In genomic region chr1:11697188-11697892, GRCh38 we compare ENCODE assay signal across 30 cellular contexts. TPM values are rescaled to one million over a fixed set of nuclear protein-coding genes. Genes with fewer than 3 reads are reported as not detected.
"Had no signal": no experiment of that assay in that cellular context is flagged by ENCODE, and none has a peak within 500 bp of the region (broad histone marks: within the 10 kb centered on the region; RNA-seq: fewer than 3 reads in every experiment).

No MANE protein-coding gene starts in this region.

- H3K9me3 Mint-ChIP-seq: activated B cell treated with CpG ODN at 0.5 μM for 24 hours; activated CD8-positive, alpha-beta T cell treated with anti-CD3 and anti-CD28 coated beads for 36 hours; activated naive CD4-positive, alpha-beta T cell treated with anti-CD3 and anti-CD28 coated beads, Interleukin-2, amount 50 U/mL, for 24 hours; activated naive CD8-positive, alpha-beta T cell treated with anti-CD3 and anti-CD28 coated beads, Interleukin-2, amount 50 U/mL, for 24 hours; activated T-helper 2 cell treated with anti-CD3 and anti-CD28 coated beads, Interferon-gamma antibody, Interleukin-2, Interleukin-4, amounts not matched to agents 10 μg/mL and 5 μg/mL and 100 μg/mL, durations not matched to agents 14 hours and 24 hours and 36 hours; effector memory CD8-positive, alpha-beta T cell; natural killer cell; stimulated activated naive B cell treated with anti-CD40 and anti-IgM and Interleukin-4, amounts not matched to agents 10 μg/mL and 1 μg/mL and 100 μg/mL, for 72 hours had no signal

- H3K4me3 Mint-ChIP-seq: activated B cell treated with CpG ODN at 0.5 μM for 24 hours; activated CD8-positive, alpha-beta T cell treated with anti-CD3 and anti-CD28 coated beads for 36 hours; activated naive CD4-positive, alpha-beta T cell treated with anti-CD3 and anti-CD28 coated beads, Interleukin-2, amount 50 U/mL, for 24 hours; activated naive CD8-positive, alpha-beta T cell treated with anti-CD3 and anti-CD28 coated beads, Interleukin-2, amount 50 U/mL, for 24 hours; effector memory CD8-positive, alpha-beta T cell; natural killer cell; stimulated activated naive B cell treated with anti-CD40 and anti-IgM and Interleukin-4, amounts not matched to agents 10 μg/mL and 1 μg/mL and 100 μg/mL, for 72 hours; T-helper 17 cell had no signal

- DNase-seq: activated B cell treated with CpG ODN at 0.5 μM for 24 hours; activated CD4-positive, alpha-beta T cell treated with anti-CD3 and anti-CD28 coated beads, Interleukin-2, amount 50 U/mL, for 1 hour; activated naive CD8-positive, alpha-beta T cell treated with anti-CD3 and anti-CD28 coated beads, Interleukin-2, amount 50 U/mL, for 24 hours; activated T-cell treated with anti-CD3 and anti-CD28 coated beads, Interleukin-2, amount 50 U/mL, for 48 hours; amygdala; cortex of kidney; effector memory CD8-positive, alpha-beta T cell; foreskin keratinocyte; heart right ventricle; kidney glomerular epithelial cell; left lung; lower lobe of right lung; mesendoderm; natural killer cell; posterior cingulate gyrus; right cardiac atrium; stimulated activated CD4-positive, alpha-beta T cell treated with anti-CD3 and anti-CD28 coated beads, Interleukin-15, amount 100 ng/mL, for 24 hours; stimulated activated CD4-positive, alpha-beta T cell treated with anti-CD3 and anti-CD28 coated beads, Interleukin-2, amount 100 ng/mL, for 24 hours; stimulated activated naive B cell treated with anti-CD40 and anti-IgM and Interleukin-4, amounts not matched to agents 10 μg/mL and 1 μg/mL and 100 μg/mL, for 72 hours; T-helper 17 cell; T1000; tibial artery; upper lobe of right lung had no signal

- H3K36me3 ChIP-seq: cardiac muscle cell, esophagus muscularis mucosa, heart right ventricle, left lung, lower lobe of right lung, suprapubic skin, tibial artery, upper lobe of right lung had no signal

- H3K36me3 Mint-ChIP-seq: activated naive CD4-positive, alpha-beta T cell treated with anti-CD3 and anti-CD28 coated beads, Interleukin-2, amount 50 U/mL, for 24 hours; natural killer cell; stimulated activated naive B cell treated with anti-CD40 and anti-IgM and Interleukin-4, amounts not matched to agents 10 μg/mL and 1 μg/mL and 100 μg/mL, for 72 hours had no signal

- H3K4me1 ChIP-seq: foreskin keratinocyte, lower lobe of right lung had no signal

- H3K4me3 ChIP-seq: cardiac muscle cell, esophagus muscularis mucosa, heart right ventricle, left lung, lower lobe of right lung, suprapubic skin, tibial artery, upper lobe of right lung had no signal

- ATAC-seq: activated CD8-positive, alpha-beta T cell treated with anti-CD3 and anti-CD28 coated beads for 36 hours; activated naive CD8-positive, alpha-beta T cell treated with anti-CD3 and anti-CD28 coated beads, Interleukin-2, amount 50 U/mL, for 24 hours; effector memory CD8-positive, alpha-beta T cell; foreskin keratinocyte; heart right ventricle; left lung; lower lobe of right lung; natural killer cell; right cardiac atrium; stimulated activated naive B cell treated with anti-CD40 and anti-IgM and Interleukin-4, amounts not matched to agents 10 μg/mL and 1 μg/mL and 100 μg/mL, for 72 hours; T-helper 17 cell; upper lobe of right lung had no signal

- H3K27ac Mint-ChIP-seq: activated B cell treated with CpG ODN at 0.5 μM for 24 hours; activated CD8-positive, alpha-beta T cell treated with anti-CD3 and anti-CD28 coated beads for 36 hours; activated naive CD4-positive, alpha-beta T cell treated with anti-CD3 and anti-CD28 coated beads, Interleukin-2, amount 50 U/mL, for 24 hours; activated naive CD8-positive, alpha-beta T cell treated with anti-CD3 and anti-CD28 coated beads, Interleukin-2, amount 50 U/mL, for 24 hours; activated T-helper 2 cell treated with anti-CD3 and anti-CD28 coated beads, Interferon-gamma antibody, Interleukin-2, Interleukin-4, amounts not matched to agents 10 μg/mL and 5 μg/mL and 100 μg/mL, durations not matched to agents 14 hours and 24 hours and 36 hours; stimulated activated naive B cell treated with anti-CD40 and anti-IgM and Interleukin-4, amounts not matched to agents 10 μg/mL and 1 μg/mL and 100 μg/mL, for 72 hours had no signal

- H3K9me3 ChIP-seq: esophagus muscularis mucosa, heart right ventricle, left lung, lower lobe of right lung, suprapubic skin, tibial artery, upper lobe of right lung had no signal

- H3K27ac ChIP-seq: cardiac muscle cell, esophagus muscularis mucosa, foreskin keratinocyte, heart right ventricle, left lung, lower lobe of right lung, suprapubic skin, tibial artery, upper lobe of right lung had no signal

RNA-seq across cellular contexts. Expression of gene DRAXIN, which starts 5.8 kb away (rescaled TPM):
- total RNA-seq: foreskin keratinocyte, omental fat pad had no signal
- polyA plus RNA-seq: cardiac muscle cell, foreskin keratinocyte had no signal
